Comparison of ENCODE assay signal across 1 cellular context in the genomic region with DNA sequence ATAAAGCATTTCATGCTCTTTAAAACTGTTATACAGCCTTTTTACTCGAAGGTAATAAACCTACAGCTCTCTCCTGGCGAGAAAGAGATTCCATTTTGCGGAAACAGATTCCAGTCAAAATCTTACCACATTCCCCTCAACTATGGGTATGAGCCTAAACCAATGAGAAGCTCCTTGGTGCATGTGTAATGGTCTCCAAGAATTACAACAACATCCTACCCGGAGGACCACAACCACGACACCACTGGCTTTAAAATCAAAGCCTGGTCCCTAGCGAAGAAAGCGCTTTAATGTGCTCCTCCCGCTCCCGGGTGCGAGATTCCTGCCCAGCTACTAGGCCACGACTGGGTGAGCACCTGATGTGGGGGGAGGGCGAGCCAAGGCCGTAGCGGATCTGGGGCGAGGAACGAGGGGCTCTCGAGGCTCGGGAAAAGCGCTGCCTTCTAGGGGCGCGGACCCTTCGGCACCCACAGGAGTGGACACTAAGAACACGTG.
TF ChIP-seq lines count a peak whose summit lies in the region.

No MANE protein-coding gene starts in this region.

TF ChIP-seq in A549, 52 proteins besides CTCF, POLR2A, EP300 and RAD21 (continued from another document):
- no peak for TF ChIP-seq CBX2 (IDR thresholded peaks at IDR 0.05; ENCODE audit: borderline replicate concordance, low read depth)
- TF ChIP-seq REST (IDR thresholded peaks at IDR 0.05) = no peak
- no peak for TF ChIP-seq MAZ (IDR thresholded peaks at IDR 0.05; ENCODE audit: borderline replicate concordance, low read depth, low read length)
- no peak for TF ChIP-seq NR3C1 (IDR thresholded peaks at IDR 0.05)
- no peak for TF ChIP-seq GATA3 (IDR thresholded peaks at IDR 0.05; ENCODE audit: borderline replicate concordance)
- no peak for TF ChIP-seq MYC (IDR thresholded peaks at IDR 0.05; ENCODE audit: borderline replicate concordance, low read length)
- TF ChIP-seq RARB (CRISPR knock-in tag; IDR thresholded peaks at IDR 0.05) = no peak
- no peak for TF ChIP-seq BHLHE40 (IDR thresholded peaks at IDR 0.05; ENCODE audit: low read depth, low read length)
- no peak for TF ChIP-seq HEYL (CRISPR knock-in tag; IDR thresholded peaks at IDR 0.05)
- TF ChIP-seq CHD4 (IDR thresholded peaks at IDR 0.05; ENCODE audit: borderline replicate concordance) = no peak
